ENCODE assay signal across 1 cellular context in the genomic region with DNA sequence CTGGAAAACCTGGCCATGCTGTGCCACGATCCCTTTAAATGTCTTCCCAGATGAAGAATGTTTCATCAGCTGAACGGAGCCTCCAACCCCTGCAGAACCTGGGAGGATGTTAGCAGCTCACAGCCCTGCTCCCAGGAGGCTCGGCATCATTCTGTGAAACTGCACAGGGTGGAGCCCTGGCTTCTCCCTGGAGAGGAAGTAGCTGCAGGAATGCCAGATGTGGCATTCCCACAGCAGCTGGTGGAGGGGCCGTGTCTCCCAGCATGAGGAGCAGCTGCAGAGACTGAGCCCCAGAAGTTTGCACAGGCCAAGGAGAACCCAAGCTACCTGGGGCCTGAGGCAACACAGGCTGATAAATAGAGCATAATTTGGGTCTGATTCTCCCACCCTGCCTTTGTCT.
TF ChIP-seq lines count a peak whose summit lies in the region.

No MANE protein-coding gene starts in this region.

TF ChIP-seq in IMR-90, 13 proteins besides CTCF, POLR2A, EP300 and RAD21:
- TF ChIP-seq SMC3 (IDR thresholded peaks at IDR 0.05; ENCODE audit: low read depth, low read length) (no peak), FOS (IDR thresholded peaks at IDR 0.05; ENCODE audit: low read depth, low read length) (no peak)
